9 cellular contexts compared by ENCODE assay signal in genomic region chr3:171838218-171838720, GRCh38. TPM values are rescaled to one million over a fixed set of nuclear protein-coding genes. Genes with fewer than 3 reads are reported as not detected.
DNase-seq lines count a peak whose midpoint lies in the region; ATAC-seq, FAIRE-seq and TF ChIP-seq lines count a peak whose summit lies in the region.
"Had no signal": no experiment of that assay in that cellular context is flagged by ENCODE, and none has a peak within 500 bp of the region (broad histone marks: within the 10 kb centered on the region; RNA-seq: fewer than 3 reads in every experiment).

No MANE protein-coding gene starts in this region.

- no peaks in the 10 kb centered on the region for H3K27me3 ChIP-seq in brain microvascular endothelial cell (replicated peaks)

- no peaks in the 10 kb centered on the region for H3K9me3 ChIP-seq in T-helper 17 cell (ENCODE audit: control insufficient read depth, low read length, poor library complexity, severe bottlenecking)

- H3K4me3 ChIP-seq in brain microvascular endothelial cell (ENCODE audit: low read depth, low read length), result peak overlapping the region; percentile 33

- DNase-seq in brain microvascular endothelial cell (peak; percentile 91), left lobe of liver (ENCODE audit: low spot score) (peak; percentile 64), superior temporal gyrus (ENCODE audit: extremely low spot score) (peak; percentile 81), T-helper 17 cell (no peak), NCI-H1105 (lab: John Stamatoyannopoulos, UW) (no peak), frontal cortex (ENCODE audit: low spot score in 2 of 2) (no peak)
- DNase-seq: activated CD8-positive, alpha-beta memory T cell treated with anti-CD3 and anti-CD28 coated beads, Interleukin-2, amount 50 U/mL, for 4 hours had no signal

- peak; percentile 29 for TF ChIP-seq CTCF in brain microvascular endothelial cell (IDR thresholded peaks at IDR 0.05; ENCODE audit: low read depth, low read length, missing control alignments)

- H3K36me3 Mint-ChIP-seq in T-helper 17 cell (ENCODE audit: low read depth), result no peaks in the 10 kb centered on the region

- FAIRE-seq in frontal cortex (lab: Jason Lieb, UNC), result no peak

- in situ Hi-C loops in brain microvascular endothelial cell (cut with HindIII; ENCODE audit: low pct_ligation_motif_present, low sequenced_read_pairs), result no loop called here

- no peaks in the 10 kb centered on the region for H3K36me3 ChIP-seq in brain microvascular endothelial cell (replicated peaks)

- H3K4me1 Mint-ChIP-seq in T-helper 17 cell, result peaks cover 7% of the 10 kb centered on the region

- H3K27me3 Mint-ChIP-seq in T-helper 17 cell, result peaks cover 26% of the 10 kb centered on the region

- no peak overlapping the region for H3K4me3 Mint-ChIP-seq in T-helper 17 cell

- H3K27ac ChIP-seq in brain microvascular endothelial cell, result peak overlapping the region; percentile 94

- peak; percentile 72 for ATAC-seq in HG02885 (IDR thresholded peaks at IDR 0.05; ENCODE audit: poor library complexity, unreplicated experiment)
- ATAC-seq in left lobe of liver, result peak; percentile 70
- no peak for ATAC-seq in T-helper 17 cell
- ATAC-seq in HG02588 (IDR thresholded peaks at IDR 0.05; ENCODE audit: unreplicated experiment), result no peak

- H3K27ac Mint-ChIP-seq in T-helper 17 cell, result no peak overlapping the region

RNA-seq across cellular contexts. Expression of gene TMEM212, which starts 4.9 kb away (rescaled TPM):
- total RNA-seq in left lobe of liver, result not detected
- not detected for total RNA-seq in T-helper 17 cell
- total RNA-seq in frontal cortex, result not detected

RNA-seq across cellular contexts. Expression of gene PLD1, which starts 28.0 kb away (rescaled TPM):
- total RNA-seq in left lobe of liver (15.2 TPM), T-helper 17 cell (1 to 10 TPM; 6.2 to 9.4 TPM), frontal cortex (4.1 TPM)

Comparison
In these comparisons a context has a peak if more than half of its experiments do, and no peak if none do; other contexts are left out.
1. ATAC-seq: peak in HG02885 (single experiment) and left lobe of liver (single experiment); none in T-helper 17 cell (single experiment) and HG02588 (single experiment).
2. DNase-seq: peak in brain microvascular endothelial cell (single experiment), left lobe of liver (single experiment) and superior temporal gyrus (single experiment); none in T-helper 17 cell (0 of 3), NCI-H1105 (single experiment) and frontal cortex (0 of 2).